ENCODE assay signal across 1 cellular context in the genomic region with DNA sequence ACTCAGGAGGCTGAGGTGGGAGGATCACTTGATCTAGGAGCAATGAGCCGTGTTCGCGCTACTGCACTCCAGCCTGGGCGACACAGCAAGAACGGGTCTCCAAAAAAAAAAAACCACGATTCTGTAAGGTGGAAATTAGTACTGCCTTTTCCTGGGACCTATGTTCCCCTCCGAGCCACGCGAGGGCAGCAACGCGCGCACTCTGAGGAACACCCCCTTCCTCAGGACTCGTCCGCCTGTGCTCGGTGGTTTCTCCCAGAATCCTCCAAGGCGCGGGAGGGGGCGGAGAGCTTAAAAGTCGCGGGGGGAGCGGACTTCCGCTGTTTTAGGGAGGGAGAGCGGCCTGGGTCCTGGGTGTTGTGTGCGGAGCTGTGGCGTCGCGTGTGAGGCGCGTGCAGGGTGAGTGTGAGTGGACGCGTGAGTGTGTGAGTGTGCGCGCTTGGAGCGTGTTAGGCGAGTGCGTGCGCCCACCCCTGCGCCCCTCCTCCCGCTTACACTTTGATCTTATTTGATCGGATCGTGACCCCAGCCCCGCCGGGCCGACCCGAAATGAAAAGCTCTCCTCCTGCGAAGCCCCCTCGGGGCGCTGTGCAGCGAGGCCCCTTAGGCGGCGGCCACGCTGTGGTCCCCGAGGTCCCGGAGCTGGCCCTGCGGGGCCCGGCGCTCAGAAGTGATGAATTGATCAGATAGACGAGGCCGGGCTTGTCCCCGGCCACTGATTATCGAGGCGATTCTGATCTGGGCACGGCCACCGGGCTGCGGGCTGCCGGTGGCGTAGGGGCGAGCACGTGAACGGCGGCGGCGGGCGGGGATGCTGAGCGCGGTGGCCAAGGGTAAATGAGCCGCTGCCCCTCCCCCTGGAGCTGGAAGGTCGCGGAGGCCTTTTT.
TF ChIP-seq lines count a peak whose summit lies in the region.

No MANE protein-coding gene starts in this region.

TF ChIP-seq in SK-N-SH treated with all-trans-retinoic acid at 6 μM for 48 hours, 23 proteins besides CTCF, POLR2A, EP300 and RAD21 (continued from another document):
- TF ChIP-seq, protein P1, sequence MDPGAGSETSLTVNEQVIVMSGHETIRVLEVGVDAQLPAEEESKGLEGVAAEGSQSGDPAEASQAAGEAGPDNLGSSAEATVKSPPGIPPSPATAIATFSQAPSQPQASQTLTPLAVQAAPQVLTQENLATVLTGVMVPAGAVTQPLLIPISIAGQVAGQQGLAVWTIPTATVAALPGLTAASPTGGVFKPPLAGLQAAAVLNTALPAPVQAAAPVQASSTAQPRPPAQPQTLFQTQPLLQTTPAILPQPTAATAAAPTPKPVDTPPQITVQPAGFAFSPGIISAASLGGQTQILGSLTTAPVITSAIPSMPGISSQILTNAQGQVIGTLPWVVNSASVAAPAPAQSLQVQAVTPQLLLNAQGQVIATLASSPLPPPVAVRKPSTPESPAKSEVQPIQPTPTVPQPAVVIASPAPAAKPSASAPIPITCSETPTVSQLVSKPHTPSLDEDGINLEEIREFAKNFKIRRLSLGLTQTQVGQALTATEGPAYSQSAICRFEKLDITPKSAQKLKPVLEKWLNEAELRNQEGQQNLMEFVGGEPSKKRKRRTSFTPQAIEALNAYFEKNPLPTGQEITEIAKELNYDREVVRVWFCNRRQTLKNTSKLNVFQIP (CRISPR knock-in tag; IDR thresholded peaks at IDR 0.05; ENCODE audit: borderline replicate concordance, low read depth), result no peak
- 0 out of 2 replicates have a peak, but pooled peaks have one; percentile 25 for TF ChIP-seq ZNF70 (CRISPR knock-in tag; IDR thresholded peaks at IDR 0.05)
- peak; percentile 49; the same call in 1 of the 2 replicates for TF ChIP-seq CSDC2 (CRISPR knock-in tag; IDR thresholded peaks at IDR 0.05)
- peak; percentile 72; the same call in 1 of the 2 replicates for TF ChIP-seq TOX (CRISPR knock-in tag; IDR thresholded peaks at IDR 0.05; ENCODE audit: borderline replicate concordance)
- peak; percentile 33; the same call in 1 of the 2 replicates for TF ChIP-seq ZC3H10 (CRISPR knock-in tag; IDR thresholded peaks at IDR 0.05)
- TF ChIP-seq, protein P2, sequence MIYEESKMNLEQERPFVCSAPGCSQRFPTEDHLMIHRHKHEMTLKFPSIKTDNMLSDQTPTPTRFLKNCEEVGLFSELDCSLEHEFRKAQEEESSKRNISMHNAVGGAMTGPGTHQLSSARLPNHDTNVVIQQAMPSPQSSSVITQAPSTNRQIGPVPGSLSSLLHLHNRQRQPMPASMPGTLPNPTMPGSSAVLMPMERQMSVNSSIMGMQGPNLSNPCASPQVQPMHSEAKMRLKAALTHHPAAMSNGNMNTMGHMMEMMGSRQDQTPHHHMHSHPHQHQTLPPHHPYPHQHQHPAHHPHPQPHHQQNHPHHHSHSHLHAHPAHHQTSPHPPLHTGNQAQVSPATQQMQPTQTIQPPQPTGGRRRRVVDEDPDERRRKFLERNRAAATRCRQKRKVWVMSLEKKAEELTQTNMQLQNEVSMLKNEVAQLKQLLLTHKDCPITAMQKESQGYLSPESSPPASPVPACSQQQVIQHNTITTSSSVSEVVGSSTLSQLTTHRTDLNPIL (CRISPR knock-in tag; IDR thresholded peaks at IDR 0.05; ENCODE audit: low read depth), result peak; percentile 77
- TF ChIP-seq, protein P3, sequence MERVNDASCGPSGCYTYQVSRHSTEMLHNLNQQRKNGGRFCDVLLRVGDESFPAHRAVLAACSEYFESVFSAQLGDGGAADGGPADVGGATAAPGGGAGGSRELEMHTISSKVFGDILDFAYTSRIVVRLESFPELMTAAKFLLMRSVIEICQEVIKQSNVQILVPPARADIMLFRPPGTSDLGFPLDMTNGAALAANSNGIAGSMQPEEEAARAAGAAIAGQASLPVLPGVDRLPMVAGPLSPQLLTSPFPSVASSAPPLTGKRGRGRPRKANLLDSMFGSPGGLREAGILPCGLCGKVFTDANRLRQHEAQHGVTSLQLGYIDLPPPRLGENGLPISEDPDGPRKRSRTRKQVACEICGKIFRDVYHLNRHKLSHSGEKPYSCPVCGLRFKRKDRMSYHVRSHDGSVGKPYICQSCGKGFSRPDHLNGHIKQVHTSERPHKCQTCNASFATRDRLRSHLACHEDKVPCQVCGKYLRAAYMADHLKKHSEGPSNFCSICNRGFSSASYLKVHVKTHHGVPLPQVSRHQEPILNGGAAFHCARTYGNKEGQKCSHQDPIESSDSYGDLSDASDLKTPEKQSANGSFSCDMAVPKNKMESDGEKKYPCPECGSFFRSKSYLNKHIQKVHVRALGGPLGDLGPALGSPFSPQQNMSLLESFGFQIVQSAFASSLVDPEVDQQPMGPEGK (CRISPR knock-in tag; IDR thresholded peaks at IDR 0.05; ENCODE audit: borderline replicate concordance), result peak; percentile 95
- TF ChIP-seq ZNF8 (CRISPR knock-in tag; IDR thresholded peaks at IDR 0.05), result no peak
